1 cellular context compared by ENCODE assay signal in the genomic region with DNA sequence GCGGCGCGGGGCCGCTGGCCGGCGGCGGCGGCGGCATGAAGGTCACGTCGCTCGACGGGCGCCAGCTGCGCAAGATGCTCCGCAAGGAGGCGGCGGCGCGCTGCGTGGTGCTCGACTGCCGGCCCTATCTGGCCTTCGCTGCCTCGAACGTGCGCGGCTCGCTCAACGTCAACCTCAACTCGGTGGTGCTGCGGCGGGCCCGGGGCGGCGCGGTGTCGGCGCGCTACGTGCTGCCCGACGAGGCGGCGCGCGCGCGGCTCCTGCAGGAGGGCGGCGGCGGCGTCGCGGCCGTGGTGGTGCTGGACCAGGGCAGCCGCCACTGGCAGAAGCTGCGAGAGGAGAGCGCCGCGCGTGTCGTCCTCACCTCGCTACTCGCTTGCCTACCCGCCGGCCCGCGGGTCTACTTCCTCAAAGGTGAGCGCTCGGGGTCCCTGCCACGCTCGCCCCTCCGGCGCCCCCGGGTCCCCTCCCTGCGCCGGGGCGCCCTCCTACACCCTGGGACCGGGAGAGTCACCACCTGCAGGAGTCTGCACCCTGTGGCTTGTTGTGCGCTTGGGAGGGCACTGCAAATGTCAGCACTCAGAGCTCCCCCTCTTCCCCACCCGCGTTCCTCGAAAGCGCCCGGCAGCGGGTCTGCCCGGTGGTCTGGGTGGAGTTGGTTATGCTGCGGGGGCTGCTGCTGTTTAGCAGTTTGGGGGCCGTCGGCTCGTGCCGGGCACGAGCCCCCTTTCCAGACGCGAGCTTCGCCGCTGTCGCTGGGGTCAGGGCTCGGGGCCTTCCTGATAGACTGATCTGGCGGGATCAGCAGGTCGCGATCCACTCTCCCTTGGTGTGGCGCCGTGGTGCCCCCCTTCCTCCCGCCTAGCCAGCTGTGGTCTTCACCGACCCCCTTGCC.
TF ChIP-seq lines count a peak whose summit lies in the region.

No MANE protein-coding gene starts in this region.

TF ChIP-seq in HEK293, 187 proteins besides CTCF, POLR2A, EP300 and RAD21 (continued from another document):
- TF ChIP-seq ZBTB17 (tag by site-specific recombination; IDR thresholded peaks at IDR 0.05): peak; percentile 14; the same call in 1 of the 2 replicates
- TF ChIP-seq ZFP3 (tag by site-specific recombination; IDR thresholded peaks at IDR 0.05; ENCODE audit: low read depth): no peak
- TF ChIP-seq, protein P1, sequence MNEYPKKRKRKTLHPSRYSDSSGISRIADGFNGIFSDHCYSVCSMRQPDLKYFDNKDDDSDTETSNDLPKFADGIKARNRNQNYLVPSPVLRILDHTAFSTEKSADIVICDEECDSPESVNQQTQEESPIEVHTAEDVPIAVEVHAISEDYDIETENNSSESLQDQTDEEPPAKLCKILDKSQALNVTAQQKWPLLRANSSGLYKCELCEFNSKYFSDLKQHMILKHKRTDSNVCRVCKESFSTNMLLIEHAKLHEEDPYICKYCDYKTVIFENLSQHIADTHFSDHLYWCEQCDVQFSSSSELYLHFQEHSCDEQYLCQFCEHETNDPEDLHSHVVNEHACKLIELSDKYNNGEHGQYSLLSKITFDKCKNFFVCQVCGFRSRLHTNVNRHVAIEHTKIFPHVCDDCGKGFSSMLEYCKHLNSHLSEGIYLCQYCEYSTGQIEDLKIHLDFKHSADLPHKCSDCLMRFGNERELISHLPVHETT (tag by site-specific recombination; IDR thresholded peaks at IDR 0.05): no peak
- no peak for TF ChIP-seq ZNF169 (tag by site-specific recombination; IDR thresholded peaks at IDR 0.05)
- no peak for TF ChIP-seq ZNF701 (tag by site-specific recombination; IDR thresholded peaks at IDR 0.05)
- no peak for TF ChIP-seq ZNF302 (tag by site-specific recombination; IDR thresholded peaks at IDR 0.05; ENCODE audit: low read depth)
- TF ChIP-seq ZNF37A (tag by site-specific recombination; IDR thresholded peaks at IDR 0.05): no peak
- TF ChIP-seq, protein P2, sequence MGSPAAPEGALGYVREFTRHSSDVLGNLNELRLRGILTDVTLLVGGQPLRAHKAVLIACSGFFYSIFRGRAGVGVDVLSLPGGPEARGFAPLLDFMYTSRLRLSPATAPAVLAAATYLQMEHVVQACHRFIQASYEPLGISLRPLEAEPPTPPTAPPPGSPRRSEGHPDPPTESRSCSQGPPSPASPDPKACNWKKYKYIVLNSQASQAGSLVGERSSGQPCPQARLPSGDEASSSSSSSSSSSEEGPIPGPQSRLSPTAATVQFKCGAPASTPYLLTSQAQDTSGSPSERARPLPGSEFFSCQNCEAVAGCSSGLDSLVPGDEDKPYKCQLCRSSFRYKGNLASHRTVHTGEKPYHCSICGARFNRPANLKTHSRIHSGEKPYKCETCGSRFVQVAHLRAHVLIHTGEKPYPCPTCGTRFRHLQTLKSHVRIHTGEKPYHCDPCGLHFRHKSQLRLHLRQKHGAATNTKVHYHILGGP (tag by site-specific recombination; IDR thresholded peaks at IDR 0.05): peak; percentile 84
- TF ChIP-seq SP3 (tag by site-specific recombination; IDR thresholded peaks at IDR 0.05): no peak
- peak; percentile 43; the same call in 1 of the 2 replicates for TF ChIP-seq REST (tag by site-specific recombination; IDR thresholded peaks at IDR 0.05)
- TF ChIP-seq, protein P3, sequence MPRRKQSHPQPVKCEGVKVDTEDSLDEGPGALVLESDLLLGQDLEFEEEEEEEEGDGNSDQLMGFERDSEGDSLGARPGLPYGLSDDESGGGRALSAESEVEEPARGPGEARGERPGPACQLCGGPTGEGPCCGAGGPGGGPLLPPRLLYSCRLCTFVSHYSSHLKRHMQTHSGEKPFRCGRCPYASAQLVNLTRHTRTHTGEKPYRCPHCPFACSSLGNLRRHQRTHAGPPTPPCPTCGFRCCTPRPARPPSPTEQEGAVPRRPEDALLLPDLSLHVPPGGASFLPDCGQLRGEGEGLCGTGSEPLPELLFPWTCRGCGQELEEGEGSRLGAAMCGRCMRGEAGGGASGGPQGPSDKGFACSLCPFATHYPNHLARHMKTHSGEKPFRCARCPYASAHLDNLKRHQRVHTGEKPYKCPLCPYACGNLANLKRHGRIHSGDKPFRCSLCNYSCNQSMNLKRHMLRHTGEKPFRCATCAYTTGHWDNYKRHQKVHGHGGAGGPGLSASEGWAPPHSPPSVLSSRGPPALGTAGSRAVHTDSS (tag by site-specific recombination; IDR thresholded peaks at IDR 0.05): no peak
